4 cellular contexts compared by ENCODE assay signal in genomic region chr6:115944829-115945228, GRCh38.
DNase-seq lines count a peak whose midpoint lies in the region; ATAC-seq, FAIRE-seq and TF ChIP-seq lines count a peak whose summit lies in the region.
"Not testable (repeated sequence)": the region's sequence is repeated elsewhere in the genome, so short reads cannot be mapped to it uniquely, and the experiment has no call there.

No MANE protein-coding gene starts in this region.

- in situ Hi-C loops in K562 (cut with MboI), result not testable (repeated sequence)

- CTCF ChIA-PET in AG04450 (lab: Charles Lee); HEK293 (lab: Yijun Ruan, JAX); K562 (lab: Yijun Ruan, JAX; ENCODE audit: low intra/inter-chr PET ratio): not testable (repeated sequence)

- not testable (repeated sequence) for H3K4me1 ChIP-seq in HEK293 (ENCODE audit: control insufficient read depth, insufficient read depth, low read length); K562 (replicated peaks in 1 of 2; ENCODE audit: control insufficient read depth in 2 of 2, insufficient read depth in 2 of 2, low read length in 2 of 2)

- not testable (repeated sequence) for DNase-seq in AG04450 (ENCODE audit: low read depth, low spot score); K562 (ENCODE audit: extremely low read depth in 1 of 4, low spot score in 3 of 4)

- not testable (repeated sequence) for H3K9me1 ChIP-seq in K562 (ENCODE audit: control insufficient read depth, insufficient read depth, low read length)

- not testable (repeated sequence) for H4K20me1 ChIP-seq in K562 (replicated peaks; ENCODE audit: control insufficient read depth, insufficient read depth, low read length)

- H3K4me3 ChIP-seq in AG04450 (ENCODE audit: low read depth, low read length); HEK293 (ENCODE audit: low read depth, low read length); K562: not testable (repeated sequence)

- 0 out of 2 replicates have a peak, but pooled peaks have one; percentile 2 for TF ChIP-seq CTCF in AG04450 (IDR thresholded peaks at IDR 0.05; ENCODE audit: low read depth, low read length)
- TF ChIP-seq CTCF in HEK293 (tag by site-specific recombination; IDR thresholded peaks at IDR 0.05); K562 (IDR thresholded peaks at IDR 0.05 in 2 of 3, conservative IDR thresholded peaks at IDR 0.05 in 1 of 3; ENCODE audit: insufficient read depth in 2 of 3, low read depth in 1 of 3, low read length in 3 of 3): not testable (repeated sequence)

- TF ChIP-seq RAD21 in K562 (CRISPR knock-in tag; conservative IDR thresholded peaks at IDR 0.05 in 1 of 2, IDR thresholded peaks at IDR 0.05 in 1 of 2), result not testable (repeated sequence)

- H2AFZ ChIP-seq in K562 (ENCODE audit: low read depth, low read length), result not testable (repeated sequence)

- H3K27me3 ChIP-seq in AG04450 (ENCODE audit: control insufficient read depth, insufficient read depth, low read length); K562 (ENCODE audit: control insufficient read depth in 2 of 2, insufficient read depth in 2 of 2, low read length in 2 of 2): not testable (repeated sequence)

- not testable (repeated sequence) for ATAC-seq in SK-N-SH treated with all-trans-retinoic acid at 6 μM for 48 hours, K562

- not testable (repeated sequence) for H3K4me2 ChIP-seq in K562 (ENCODE audit: insufficient read depth, low read length)

- TF ChIP-seq EP300 in K562 (IDR thresholded peaks at IDR 0.05; ENCODE audit: low read length), result not testable (repeated sequence)

- not testable (repeated sequence) for BruUV-seq in K562 (replicated peaks; lab: Mats Ljungman, UMichigan)

- H3K36me3 ChIP-seq in HEK293 (ENCODE audit: control insufficient read depth in 2 of 2, insufficient read depth in 1 of 2, low read length in 2 of 2); K562 (ENCODE audit: control insufficient read depth, insufficient read depth, low read length): not testable (repeated sequence)

- not testable (repeated sequence) for H3K9ac ChIP-seq in K562 (ENCODE audit: insufficient read depth in 1 of 2, low read depth in 2 of 2, low read length in 2 of 2)

- not testable (repeated sequence) for H3K27ac ChIP-seq in AG04450 (ENCODE audit: low read depth, low read length); HEK293 (ENCODE audit: extremely low read depth, low read depth, low read length); K562 (ENCODE audit: extremely low read depth, low read depth, low read length)

- not testable (repeated sequence) for H3K79me2 ChIP-seq in K562 (ENCODE audit: control insufficient read depth, insufficient read depth, low read length)

- POLR2A ChIA-PET in AG04450 (lab: Yijun Ruan, JAX); HEK293 (lab: Yijun Ruan, JAX); K562 (lab: Yijun Ruan, JAX): not testable (repeated sequence)

- H3K9me3 ChIP-seq in AG04450 (ENCODE audit: control insufficient read depth, insufficient read depth, low read length); HEK293 (ENCODE audit: control insufficient read depth, insufficient read depth, low read depth, low read length); K562 (replicated peaks; ENCODE audit: control insufficient read depth, insufficient read depth, low read depth, low read length): not testable (repeated sequence)

- not testable (repeated sequence) for FAIRE-seq in K562 (lab: Jason Lieb, UNC)

- TF ChIP-seq POLR2A in K562 (conservative IDR thresholded peaks at IDR 0.05), result not testable (repeated sequence)

- intact Hi-C loops in K562 (cut with micrococcal nuclease), result not testable (repeated sequence)

TF ChIP-seq in HEK293, 187 proteins besides CTCF, POLR2A, EP300 and RAD21:
- TF ChIP-seq ZNF146 (tag by site-specific recombination; IDR thresholded peaks at IDR 0.05), result peak; percentile 70; the same call in 1 of the 2 replicates
- TF ChIP-seq ZNF580 (tag by site-specific recombination; IDR thresholded peaks at IDR 0.05), result peak; percentile 55

TF ChIP-seq in SK-N-SH treated with all-trans-retinoic acid at 6 μM for 48 hours, 23 proteins besides CTCF, POLR2A, EP300 and RAD21:
- 0 out of 2 replicates have a peak, but pooled peaks have one; percentile 16 for TF ChIP-seq ZNF8 (CRISPR knock-in tag; IDR thresholded peaks at IDR 0.05)

TF ChIP-seq in K562, 482 proteins besides CTCF, POLR2A, EP300 and RAD21:
- peak; percentile 70 for TF ChIP-seq ZNF146 (CRISPR knock-in tag; IDR thresholded peaks at IDR 0.05; ENCODE audit: unreplicated experiment)
